8 cellular contexts compared by ENCODE assay signal in the genomic region with DNA sequence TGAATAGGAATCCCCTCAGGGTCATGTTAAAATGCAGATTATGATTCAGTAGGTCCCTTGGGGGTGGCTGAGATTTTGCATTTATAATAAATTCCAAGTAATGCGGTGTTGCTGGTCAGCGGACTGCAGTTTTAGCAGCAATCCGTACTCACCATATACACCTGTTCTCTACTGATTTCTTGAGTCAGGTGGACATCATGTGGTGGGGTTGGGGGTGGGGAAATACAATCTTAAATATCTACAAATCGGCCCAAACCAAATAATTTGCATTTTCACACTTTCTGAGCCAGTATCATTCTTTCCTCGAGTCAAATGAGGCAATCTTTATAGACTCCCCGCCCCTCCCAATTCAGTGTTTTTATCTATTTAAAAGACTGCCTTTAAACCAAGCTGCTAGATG. TPM values are rescaled to one million over a fixed set of nuclear protein-coding genes. Genes with fewer than 3 reads are reported as not detected.
DNase-seq lines count a peak whose midpoint lies in the region; ATAC-seq and TF ChIP-seq lines count a peak whose summit lies in the region.

No MANE protein-coding gene starts in this region.

- no peak for TF ChIP-seq EP300 in ovary (IDR thresholded peaks at IDR 0.05)

- peak; percentile 56 for DNase-seq in G401 (ENCODE audit: low spot score)
- no peak for DNase-seq in NT2/D1 (ENCODE audit: low read depth, low spot score)
- no peak for DNase-seq in endodermal cell
- no peak for DNase-seq in ovary
- DNase-seq in NCI-H510A treated with DMSO at 0.1 percent for 48 hours (lab: John Stamatoyannopoulos, UW): no peak
- DNase-seq in GM19238 (ENCODE audit: insufficient read length, low spot score): no peak

- intact Hi-C loops in ovary (cut with DNase I): loop anchor here in 3 of 4 donors (10.0 kb wide), 2 partner anchors 168 to 192 kb away; partner anchors contain the start of gene PTPN21 (in 1 of the 3)

- H3K9me3 Mint-ChIP-seq in endodermal cell: no peaks in the 10 kb centered on the region

- H3K27ac ChIP-seq in endodermal cell (ENCODE audit: low read depth, low read length) (no peak overlapping the region), ovary (peak overlapping the region in 1 of 2 donors; percentile 81)

- TF ChIP-seq POLR2A in ovary (IDR thresholded peaks at IDR 0.05): no peak

- no peaks in the 10 kb centered on the region for H3K4me1 ChIP-seq in NT2/D1 (ENCODE audit: insufficient read depth, insufficient read length)
- H3K4me1 ChIP-seq in endodermal cell (ENCODE audit: control insufficient read depth, insufficient read depth, low read length): peaks cover 8% of the 10 kb centered on the region
- H3K4me1 ChIP-seq in ovary (ENCODE audit: insufficient read depth): peaks cover 2% of the 10 kb centered on the region

- H3K4me3 Mint-ChIP-seq in endodermal cell: peak overlapping the region; percentile 84

- ATAC-seq in HG02678 (IDR thresholded peaks at IDR 0.05; ENCODE audit: unreplicated experiment): no peak
- ATAC-seq in HG03520 (IDR thresholded peaks at IDR 0.05; ENCODE audit: unreplicated experiment): no peak

- TF ChIP-seq CTCF in endodermal cell (conservative IDR thresholded peaks at IDR 0.05) (no peak), ovary (IDR thresholded peaks at IDR 0.05) (no peak)

- H3K27me3 ChIP-seq in NT2/D1 (ENCODE audit: insufficient read depth, insufficient read length): peaks cover 12% of the 10 kb centered on the region
- H3K27me3 ChIP-seq in endodermal cell (ENCODE audit: control insufficient read depth, insufficient read depth, low read length, poor library complexity, severe bottlenecking): no peaks in the 10 kb centered on the region
- no peaks in the 10 kb centered on the region for H3K27me3 ChIP-seq in ovary

- H3K9me3 ChIP-seq in NT2/D1 (ENCODE audit: insufficient read depth, low read length): no peaks in the 10 kb centered on the region
- H3K9me3 ChIP-seq in endodermal cell (ENCODE audit: control insufficient read depth, low read length): no peaks in the 10 kb centered on the region
- no peaks in the 10 kb centered on the region for H3K9me3 ChIP-seq in ovary

- in situ Hi-C loops in G401 (cut with HindIII; ENCODE audit: low sequenced_read_pairs): no loop called here

- H3K36me3 ChIP-seq in NT2/D1 (ENCODE audit: insufficient read depth, insufficient read length, low read length): no peaks in the 10 kb centered on the region
- H3K36me3 ChIP-seq in endodermal cell (ENCODE audit: control insufficient read depth, insufficient read depth, low read length): no peaks in the 10 kb centered on the region
- H3K36me3 ChIP-seq in ovary: no peaks in the 10 kb centered on the region

- H3K9ac ChIP-seq in NT2/D1 (ENCODE audit: insufficient read length, low read depth) (no peak overlapping the region), endodermal cell (ENCODE audit: extremely low read depth, low read length, poor library complexity, severe bottlenecking) (peak overlapping the region; percentile 76)

- H3K4me1 Mint-ChIP-seq in endodermal cell: peaks cover 24% of the 10 kb centered on the region

- 72% methylated on average over 4 of the region's 6 CpGs; no CpG with 5 or more reads in 1 of the 2 experiments for WGBS in endodermal cell (ENCODE audit: insufficient coverage in 1 of 2, insufficient read length in 1 of 2), 2 experiments
- WGBS in ovary, 3 donors: 37 to 50% (median 42%) methylated on average over 6 of the region's 6 CpGs

- no peaks in the 10 kb centered on the region for H3K36me3 Mint-ChIP-seq in endodermal cell (ENCODE audit: low read depth)

- peak overlapping the region; percentile 70 for H3K4me3 ChIP-seq in NT2/D1 (ENCODE audit: insufficient read length, low read depth)
- H3K4me3 ChIP-seq in endodermal cell (ENCODE audit: low read length): peak overlapping the region; percentile 95
- H3K4me3 ChIP-seq in ovary: peak overlapping the region; percentile 53

- H3K27me3 Mint-ChIP-seq in endodermal cell (ENCODE audit: insufficient read depth): peaks cover 11% of the 10 kb centered on the region

- no peak overlapping the region for H3K27ac Mint-ChIP-seq in endodermal cell

RNA-seq across cellular contexts. Expression of gene SPATA7, which starts 0.9 kb away (rescaled TPM):
- 13.5 and 21.1 TPM in 2 replicates for total RNA-seq in G401 (2014; rRNA removed; shearing (Covaris generic))
- 10 to 100 TPM; 20.6 to 47.0 TPM for total RNA-seq in endodermal cell
- 22.0 TPM for polyA plus RNA-seq in endodermal cell (2013, experiment 1 of 2)
- 21.2 TPM for polyA plus RNA-seq in endodermal cell (2013, experiment 2 of 2)
- 10 to 100 TPM; 20.3 to 56.0 (median 30.1) TPM for total RNA-seq in ovary
- polyA plus RNA-seq in ovary: 10 to 100 TPM; 14.3 to 21.8 TPM
